In the genomic region with DNA sequence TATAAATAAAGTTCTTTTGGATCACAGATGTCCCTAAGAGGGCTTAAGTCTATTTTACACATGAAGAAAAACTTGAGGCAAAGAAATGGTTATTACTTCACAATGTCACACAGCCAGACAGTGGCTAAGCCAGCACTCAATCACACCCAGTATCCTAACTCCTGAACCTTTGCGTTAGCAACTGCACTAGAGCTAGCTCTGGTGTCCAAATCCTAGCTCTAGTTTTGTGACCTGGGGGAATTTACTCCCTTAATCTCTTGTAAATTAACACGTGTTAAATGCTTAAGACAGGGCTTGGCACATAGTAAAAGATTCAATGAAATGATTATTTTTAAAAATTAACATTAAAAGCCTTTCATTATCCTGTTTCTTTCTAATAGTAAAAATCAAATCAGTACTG, we compare ENCODE assay signal across 1 cellular context.
TF ChIP-seq lines count a peak whose summit lies in the region.

No MANE protein-coding gene starts in this region.

TF ChIP-seq in WTC11, 78 proteins besides CTCF, POLR2A, EP300 and RAD21 (continued from another document):
- no peak for TF ChIP-seq ZNF281 (CRISPR knock-in tag; IDR thresholded peaks at IDR 0.05)
- no peak for TF ChIP-seq GRHL2 (CRISPR knock-in tag; IDR thresholded peaks at IDR 0.05; ENCODE audit: insufficient replicate concordance, severe bottlenecking)
- TF ChIP-seq, protein P1, sequence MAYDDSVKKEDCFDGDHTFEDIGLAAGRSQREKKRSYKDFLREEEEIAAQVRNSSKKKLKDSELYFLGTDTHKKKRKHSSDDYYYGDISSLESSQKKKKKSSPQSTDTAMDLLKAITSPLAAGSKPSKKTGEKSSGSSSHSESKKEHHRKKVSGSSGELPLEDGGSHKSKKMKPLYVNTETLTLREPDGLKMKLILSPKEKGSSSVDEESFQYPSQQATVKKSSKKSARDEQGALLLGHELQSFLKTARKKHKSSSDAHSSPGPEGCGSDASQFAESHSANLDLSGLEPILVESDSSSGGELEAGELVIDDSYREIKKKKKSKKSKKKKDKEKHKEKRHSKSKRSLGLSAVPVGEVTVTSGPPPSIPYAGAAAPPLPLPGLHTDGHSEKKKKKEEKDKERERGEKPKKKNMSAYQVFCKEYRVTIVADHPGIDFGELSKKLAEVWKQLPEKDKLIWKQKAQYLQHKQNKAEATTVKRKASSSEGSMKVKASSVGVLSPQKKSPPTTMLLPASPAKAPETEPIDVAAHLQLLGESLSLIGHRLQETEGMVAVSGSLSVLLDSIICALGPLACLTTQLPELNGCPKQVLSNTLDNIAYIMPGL (CRISPR knock-in tag; IDR thresholded peaks at IDR 0.05): no peak
